ENCODE assay signal across 2 cellular contexts in genomic region chr14:72845196-72845595, GRCh38.
A peak's percentile ranks its signal among the peaks of the same experiment; 100 is the strongest.
TF ChIP-seq lines count a peak whose summit lies in the region.

No MANE protein-coding gene starts in this region.

TF ChIP-seq in liver, 16 proteins besides CTCF, POLR2A, EP300 and RAD21:
- no peak for TF ChIP-seq REST (IDR thresholded peaks at IDR 0.05)
- no peak for TF ChIP-seq TAF1 (conservative IDR thresholded peaks at IDR 0.05)
- no peak for TF ChIP-seq JUND (IDR thresholded peaks at IDR 0.05)
- TF ChIP-seq RXRA (IDR thresholded peaks at IDR 0.05), result peak; percentile 24 to 61
- peak; percentile 56 to 72 for TF ChIP-seq HNF4A (conservative IDR thresholded peaks at IDR 0.05)
- TF ChIP-seq ATF3 (IDR thresholded peaks at IDR 0.05), result no peak
TF ChIP-seq in liver: peak in this region for 2.

TF ChIP-seq in HepG2, 621 proteins besides CTCF, POLR2A, EP300 and RAD21 (continued from another document):
- no peak for TF ChIP-seq ATF4 (CRISPR knock-in tag; IDR thresholded peaks at IDR 0.05)
- TF ChIP-seq HNRNPH1 (optimal IDR thresholded peaks at IDR 0.05; ENCODE audit: low read depth, low read length), result no peak
- TF ChIP-seq NR2C2 (CRISPR knock-in tag; IDR thresholded peaks at IDR 0.05; ENCODE audit: borderline replicate concordance), result no peak
- no peak for TF ChIP-seq ZNF558 (CRISPR knock-in tag; IDR thresholded peaks at IDR 0.05; ENCODE audit: borderline replicate concordance)
- no peak for TF ChIP-seq NPAS2 (CRISPR knock-in tag; IDR thresholded peaks at IDR 0.05; ENCODE audit: borderline replicate concordance)
- TF ChIP-seq ZNF205 (CRISPR knock-in tag; IDR thresholded peaks at IDR 0.05), result no peak
- TF ChIP-seq, protein P1, sequence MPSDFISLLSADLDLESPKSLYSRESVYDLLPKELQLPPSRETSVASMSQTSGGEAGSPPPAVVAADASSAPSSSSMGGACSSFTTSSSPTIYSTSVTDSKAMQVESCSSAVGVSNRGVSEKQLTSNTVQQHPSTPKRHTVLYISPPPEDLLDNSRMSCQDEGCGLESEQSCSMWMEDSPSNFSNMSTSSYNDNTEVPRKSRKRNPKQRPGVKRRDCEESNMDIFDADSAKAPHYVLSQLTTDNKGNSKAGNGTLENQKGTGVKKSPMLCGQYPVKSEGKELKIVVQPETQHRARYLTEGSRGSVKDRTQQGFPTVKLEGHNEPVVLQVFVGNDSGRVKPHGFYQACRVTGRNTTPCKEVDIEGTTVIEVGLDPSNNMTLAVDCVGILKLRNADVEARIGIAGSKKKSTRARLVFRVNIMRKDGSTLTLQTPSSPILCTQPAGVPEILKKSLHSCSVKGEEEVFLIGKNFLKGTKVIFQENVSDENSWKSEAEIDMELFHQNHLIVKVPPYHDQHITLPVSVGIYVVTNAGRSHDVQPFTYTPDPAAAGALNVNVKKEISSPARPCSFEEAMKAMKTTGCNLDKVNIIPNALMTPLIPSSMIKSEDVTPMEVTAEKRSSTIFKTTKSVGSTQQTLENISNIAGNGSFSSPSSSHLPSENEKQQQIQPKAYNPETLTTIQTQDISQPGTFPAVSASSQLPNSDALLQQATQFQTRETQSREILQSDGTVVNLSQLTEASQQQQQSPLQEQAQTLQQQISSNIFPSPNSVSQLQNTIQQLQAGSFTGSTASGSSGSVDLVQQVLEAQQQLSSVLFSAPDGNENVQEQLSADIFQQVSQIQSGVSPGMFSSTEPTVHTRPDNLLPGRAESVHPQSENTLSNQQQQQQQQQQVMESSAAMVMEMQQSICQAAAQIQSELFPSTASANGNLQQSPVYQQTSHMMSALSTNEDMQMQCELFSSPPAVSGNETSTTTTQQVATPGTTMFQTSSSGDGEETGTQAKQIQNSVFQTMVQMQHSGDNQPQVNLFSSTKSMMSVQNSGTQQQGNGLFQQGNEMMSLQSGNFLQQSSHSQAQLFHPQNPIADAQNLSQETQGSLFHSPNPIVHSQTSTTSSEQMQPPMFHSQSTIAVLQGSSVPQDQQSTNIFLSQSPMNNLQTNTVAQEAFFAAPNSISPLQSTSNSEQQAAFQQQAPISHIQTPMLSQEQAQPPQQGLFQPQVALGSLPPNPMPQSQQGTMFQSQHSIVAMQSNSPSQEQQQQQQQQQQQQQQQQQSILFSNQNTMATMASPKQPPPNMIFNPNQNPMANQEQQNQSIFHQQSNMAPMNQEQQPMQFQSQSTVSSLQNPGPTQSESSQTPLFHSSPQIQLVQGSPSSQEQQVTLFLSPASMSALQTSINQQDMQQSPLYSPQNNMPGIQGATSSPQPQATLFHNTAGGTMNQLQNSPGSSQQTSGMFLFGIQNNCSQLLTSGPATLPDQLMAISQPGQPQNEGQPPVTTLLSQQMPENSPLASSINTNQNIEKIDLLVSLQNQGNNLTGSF (CRISPR knock-in tag; IDR thresholded peaks at IDR 0.05), result no peak
- no peak for TF ChIP-seq NR2F1 (CRISPR knock-in tag; IDR thresholded peaks at IDR 0.05)
- TF ChIP-seq ZNF790 (CRISPR knock-in tag; IDR thresholded peaks at IDR 0.05; ENCODE audit: borderline replicate concordance), result no peak
- TF ChIP-seq PLSCR1 (CRISPR knock-in tag; IDR thresholded peaks at IDR 0.05; ENCODE audit: borderline replicate concordance), result no peak
- no peak for TF ChIP-seq ZNF251 (CRISPR knock-in tag; IDR thresholded peaks at IDR 0.05)
